In the genomic region with DNA sequence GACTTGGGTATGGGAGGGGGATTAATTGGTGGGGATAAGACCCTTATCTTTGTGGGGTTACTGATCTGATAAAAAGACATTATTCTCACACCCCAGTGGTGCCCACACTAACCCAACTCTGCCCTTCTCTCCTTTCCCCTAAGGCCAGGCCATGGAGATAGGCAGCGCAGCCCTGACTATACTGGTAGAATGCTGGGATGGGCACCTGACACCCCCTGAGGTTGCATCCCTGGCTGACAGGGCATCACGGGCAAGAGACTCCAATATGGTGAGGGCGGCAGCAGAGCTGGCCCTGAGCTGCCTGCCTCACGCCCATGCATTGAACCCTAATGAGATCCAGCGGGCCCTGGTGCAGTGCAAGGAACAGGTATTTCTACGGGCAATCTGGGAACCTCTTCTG, we compare ENCODE assay signal across 17 cellular contexts.
"Had no signal": no experiment of that assay in that cellular context is flagged by ENCODE, and none has a peak within 500 bp of the region (broad histone marks: within the 10 kb centered on the region; RNA-seq: fewer than 3 reads in every experiment).

No MANE protein-coding gene starts in this region.

- DNase-seq: activated CD4-positive, CD25-positive, alpha-beta regulatory T cell treated with anti-CD3 and anti-CD28 coated beads, Interleukin-2, amount 50 U/mL, for 72 hours; activated CD8-positive, alpha-beta memory T cell treated with anti-CD3 and anti-CD28 coated beads, Interleukin-2, amount 50 U/mL, for 4 hours; activated CD8-positive, alpha-beta T cell treated with anti-CD3 and anti-CD28 coated beads, Interleukin-2, amount 10 ng/mL, durations not matched to agents 7 days and 5 days; activated naive CD4-positive, alpha-beta T cell treated with anti-CD3 and anti-CD28 coated beads for 36 hours; caudate nucleus; colonic mucosa; foreskin fibroblast; ovary; stimulated activated CD4-positive, alpha-beta T cell treated with anti-CD3 and anti-CD28 coated beads, Interleukin-12 subunit alpha, Interleukin-12 subunit beta, amount 100 ng/mL, for 4 hours; stimulated activated CD4-positive, alpha-beta T cell treated with anti-CD3 and anti-CD28 coated beads, Interleukin-2, amount 100 ng/mL, for 24 hours; substantia nigra; T1000 had no signal

- H3K27ac Mint-ChIP-seq: activated naive CD4-positive, alpha-beta T cell treated with anti-CD3 and anti-CD28 coated beads for 36 hours; neural progenitor cell; stimulated activated memory B cell treated with anti-CD40 and anti-IgM and Interleukin-4, amounts not matched to agents 10 μg/mL and 1 μg/mL and 100 μg/mL, for 72 hours had no signal

- H3K4me3 Mint-ChIP-seq: activated CD8-positive, alpha-beta T cell treated with anti-CD3 and anti-CD28 coated beads, Interleukin-2, amount 10 ng/mL, durations not matched to agents 7 days and 5 days; activated naive CD4-positive, alpha-beta T cell treated with anti-CD3 and anti-CD28 coated beads for 36 hours; neural progenitor cell; stimulated activated memory B cell treated with anti-CD40 and anti-IgM and Interleukin-4, amounts not matched to agents 10 μg/mL and 1 μg/mL and 100 μg/mL, for 72 hours had no signal

- H3K27ac ChIP-seq: adrenal gland, colonic mucosa, neural progenitor cell, ovary, tibial nerve had no signal

- H3K4me1 ChIP-seq: adrenal gland, colonic mucosa, neural progenitor cell, tibial nerve had no signal

- H3K27me3 Mint-ChIP-seq: stimulated activated memory B cell treated with anti-CD40 and anti-IgM and Interleukin-4, amounts not matched to agents 10 μg/mL and 1 μg/mL and 100 μg/mL, for 72 hours had no signal

- H3K9me3 ChIP-seq: adrenal gland, colonic mucosa, ovary, tibial nerve had no signal

- H3K27me3 ChIP-seq: adrenal gland, colonic mucosa, neural progenitor cell, ovary, tibial nerve had no signal

- FAIRE-seq: endothelial cell of umbilical vein had no signal

- H2AFZ ChIP-seq: neural progenitor cell had no signal

- H3K4me1 Mint-ChIP-seq: neural progenitor cell had no signal

- H3K4me3 ChIP-seq: adrenal gland, colonic mucosa, neural progenitor cell, ovary, tibial nerve had no signal

- H3K36me3 ChIP-seq: neural progenitor cell, ovary had no signal

- H3K4me2 ChIP-seq: neural progenitor cell had no signal

- ATAC-seq: activated CD8-positive, alpha-beta T cell treated with anti-CD3 and anti-CD28 coated beads, Interleukin-2, amount 10 ng/mL, durations not matched to agents 7 days and 5 days; stimulated activated memory B cell treated with anti-CD40 and anti-IgM and Interleukin-4, amounts not matched to agents 10 μg/mL and 1 μg/mL and 100 μg/mL, for 72 hours had no signal

- H3K9me3 Mint-ChIP-seq: activated naive CD4-positive, alpha-beta T cell treated with anti-CD3 and anti-CD28 coated beads for 36 hours; neural progenitor cell; stimulated activated memory B cell treated with anti-CD40 and anti-IgM and Interleukin-4, amounts not matched to agents 10 μg/mL and 1 μg/mL and 100 μg/mL, for 72 hours had no signal
